8 cellular contexts compared by ENCODE assay signal in genomic region chr11:76371170-76371569, GRCh38. TPM values are rescaled to one million over a fixed set of nuclear protein-coding genes. Genes with fewer than 3 reads are reported as not detected.
DNase-seq lines count a peak whose midpoint lies in the region; ATAC-seq and TF ChIP-seq lines count a peak whose summit lies in the region.

No MANE protein-coding gene starts in this region.

- no peaks in the 10 kb centered on the region for H3K36me3 Mint-ChIP-seq in activated T-helper 2 cell treated with anti-CD3 and anti-CD28 coated beads, Interferon-gamma antibody, Interleukin-2, Interleukin-4, amounts not matched to agents 10 μg/mL and 5 μg/mL and 100 μg/mL, durations not matched to agents 14 hours and 24 hours and 36 hours (ENCODE audit: low read depth)

- POLR2A ChIA-PET in GM10248 (lab: Yijun Ruan, JAX): no interaction called here

- no peaks in the 10 kb centered on the region for H3K36me3 ChIP-seq in mucosa of descending colon (ENCODE audit: low read depth)

- no peaks in the 10 kb centered on the region for H3K27me3 Mint-ChIP-seq in activated T-helper 2 cell treated with anti-CD3 and anti-CD28 coated beads, Interferon-gamma antibody, Interleukin-2, Interleukin-4, amounts not matched to agents 10 μg/mL and 5 μg/mL and 100 μg/mL, durations not matched to agents 14 hours and 24 hours and 36 hours (ENCODE audit: low read depth)

- no peaks in the 10 kb centered on the region for H3K9me3 ChIP-seq in mucosa of descending colon

- TF ChIP-seq CTCF in GM10248 (IDR thresholded peaks at IDR 0.05; ENCODE audit: control extremely low read depth, extremely low read depth, low read depth, missing control alignments): no peak
- no peak for TF ChIP-seq CTCF in mucosa of descending colon (IDR thresholded peaks at IDR 0.05)

- peak overlapping the region; percentile 10 for H3K4me3 Mint-ChIP-seq in activated T-helper 2 cell treated with anti-CD3 and anti-CD28 coated beads, Interferon-gamma antibody, Interleukin-2, Interleukin-4, amounts not matched to agents 10 μg/mL and 5 μg/mL and 100 μg/mL, durations not matched to agents 14 hours and 24 hours and 36 hours (ENCODE audit: low read depth)

- intact Hi-C loops in activated T-helper 2 cell treated with anti-CD3 and anti-CD28 coated beads, Interferon-gamma antibody, Interleukin-2, Interleukin-4, amounts not matched to agents 10 μg/mL and 5 μg/mL and 100 μg/mL, durations not matched to agents 14 hours and 24 hours and 36 hours (cut with micrococcal nuclease): loop anchor here (1.0 to 10.0 kb wide), 3 partner anchors 9 to 434 kb away; no protein-coding TSS in a partner anchor
- intact Hi-C loops in mucosa of descending colon (cut with DNase I, micrococcal nuclease): no loop called here

- H3K4me1 Mint-ChIP-seq in activated T-helper 2 cell treated with anti-CD3 and anti-CD28 coated beads, Interferon-gamma antibody, Interleukin-2, Interleukin-4, amounts not matched to agents 10 μg/mL and 5 μg/mL and 100 μg/mL, durations not matched to agents 14 hours and 24 hours and 36 hours (ENCODE audit: low read depth): peaks cover 41% of the 10 kb centered on the region

- DNase-seq in GM10248 (ENCODE audit: extremely low spot score) (peak; percentile 55), mucosa of descending colon (no peak), OCI-M2 (lab: John Stamatoyannopoulos, UW; ENCODE audit: unreplicated experiment) (no peak), NCI-H446 (lab: John Stamatoyannopoulos, UW) (no peak), NCI-H82 (lab: John Stamatoyannopoulos, UW) (no peak)
- DNase-seq in activated T-helper 2 cell treated with anti-CD3 and anti-CD28 coated beads, Interferon-gamma antibody, Interleukin-2, Interleukin-4, amounts not matched to agents 10 μg/mL and 5 μg/mL and 100 μg/mL, durations not matched to agents 14 hours and 24 hours and 36 hours (ENCODE audit: low spot score): no peak
- no peak for DNase-seq in activated CD8-positive, alpha-beta memory T cell treated with anti-CD3 and anti-CD28 coated beads for 24 hours

- CTCF ChIA-PET in GM10248 (lab: Yijun Ruan, JAX): no interaction called here

- H3K4me3 ChIP-seq in mucosa of descending colon: no peak overlapping the region

- H3K9me3 Mint-ChIP-seq in activated T-helper 2 cell treated with anti-CD3 and anti-CD28 coated beads, Interferon-gamma antibody, Interleukin-2, Interleukin-4, amounts not matched to agents 10 μg/mL and 5 μg/mL and 100 μg/mL, durations not matched to agents 14 hours and 24 hours and 36 hours: no peaks in the 10 kb centered on the region

- H3K4me1 ChIP-seq in mucosa of descending colon (ENCODE audit: low read depth): peaks cover 36% of the 10 kb centered on the region

- H3K27ac Mint-ChIP-seq in activated T-helper 2 cell treated with anti-CD3 and anti-CD28 coated beads, Interferon-gamma antibody, Interleukin-2, Interleukin-4, amounts not matched to agents 10 μg/mL and 5 μg/mL and 100 μg/mL, durations not matched to agents 14 hours and 24 hours and 36 hours: peak overlapping the region; percentile 76

- ATAC-seq in HG03045 (IDR thresholded peaks at IDR 0.05; ENCODE audit: unreplicated experiment) (peak; percentile 71), mucosa of descending colon (peak; percentile 83)

RNA-seq across cellular contexts. Expression of gene THAP12, which starts 9.8 kb away (rescaled TPM):
- 63.1 and 66.0 TPM in 2 replicates for total RNA-seq in activated T-helper 2 cell treated with anti-CD3 and anti-CD28 coated beads, Interferon-gamma antibody, Interleukin-2, Interleukin-4, amounts not matched to agents 10 μg/mL and 5 μg/mL and 100 μg/mL, durations not matched to agents 14 hours and 24 hours and 36 hours
- total RNA-seq in mucosa of descending colon: 10 to 100 TPM; 33.5 to 48.1 (median 35.2) TPM

RNA-seq across cellular contexts. Expression of gene GVQW3, which starts 10.0 kb away (rescaled TPM):
- total RNA-seq in activated T-helper 2 cell treated with anti-CD3 and anti-CD28 coated beads, Interferon-gamma antibody, Interleukin-2, Interleukin-4, amounts not matched to agents 10 μg/mL and 5 μg/mL and 100 μg/mL, durations not matched to agents 14 hours and 24 hours and 36 hours: 4.3 and 4.4 TPM in 2 replicates
- total RNA-seq in mucosa of descending colon: 1 to 10 TPM; 3.3 to 4.7 (median 3.5) TPM
